In genomic region chr14:85579957-85580356, GRCh38 we compare ENCODE assay signal across 27 cellular contexts. TPM values are rescaled to one million over a fixed set of nuclear protein-coding genes. Genes with fewer than 3 reads are reported as not detected.
DNase-seq lines count a peak whose midpoint lies in the region; ATAC-seq and TF ChIP-seq lines count a peak whose summit lies in the region.
"Had no signal": no experiment of that assay in that cellular context is flagged by ENCODE, and none has a peak within 500 bp of the region (broad histone marks: within the 10 kb centered on the region; RNA-seq: fewer than 3 reads in every experiment).

No MANE protein-coding gene starts in this region.

- H3K4me3 ChIP-seq in gastrocnemius medialis: no peak overlapping the region
- H3K4me3 ChIP-seq: ascending aorta, left ventricle myocardium inferior, sigmoid colon, testis, vagina had no signal

- ATAC-seq in SK-N-SH treated with all-trans-retinoic acid at 6 μM for 48 hours (peak; percentile 37), left lobe of liver (peak; percentile 74), gastrocnemius medialis (no peak), HG03342 (IDR thresholded peaks at IDR 0.05; ENCODE audit: unreplicated experiment) (no peak), GM19023 (IDR thresholded peaks at IDR 0.05; ENCODE audit: unreplicated experiment) (no peak)
- ATAC-seq: activated CD8-positive, alpha-beta T cell treated with anti-CD3 and anti-CD28 coated beads, Interleukin-2, amount 10 ng/mL, durations not matched to agents 7 days and 5 days; stimulated activated naive B cell treated with anti-CD40 and anti-IgM and Interleukin-4, amounts not matched to agents 10 μg/mL and 1 μg/mL and 100 μg/mL, for 72 hours had no signal

- H3K9me3 ChIP-seq in gastrocnemius medialis: no peaks in the 10 kb centered on the region
- H3K9me3 ChIP-seq: ascending aorta, left ventricle myocardium inferior, sigmoid colon, testis, vagina had no signal

- no peaks in the 10 kb centered on the region for H3K27me3 ChIP-seq in gastrocnemius medialis
- H3K27me3 ChIP-seq: ascending aorta, sigmoid colon, testis, vagina had no signal

- peaks cover 53 to 67% of the 10 kb centered on the region in 2 donors for H3K4me1 ChIP-seq in gastrocnemius medialis
- H3K4me1 ChIP-seq: ascending aorta, left ventricle myocardium inferior, sigmoid colon had no signal

- TF ChIP-seq CTCF in gastrocnemius medialis (IDR thresholded peaks at IDR 0.05 in 4 of 5, conservative IDR thresholded peaks at IDR 0.05 in 1 of 5): no peak

- H3K36me3 ChIP-seq in gastrocnemius medialis: no peaks in the 10 kb centered on the region
- H3K36me3 ChIP-seq: ascending aorta, left ventricle myocardium inferior, sigmoid colon, vagina had no signal

- DNase-seq in G401 (ENCODE audit: low spot score) (peak; percentile 19), left lobe of liver (ENCODE audit: low spot score) (no peak), gastrocnemius medialis (no peak), NCI-H2107 (lab: John Stamatoyannopoulos, UW) (no peak), NCI-H2171 (lab: John Stamatoyannopoulos, UW) (no peak)
- DNase-seq: activated CD8-positive, alpha-beta T cell treated with anti-CD3 and anti-CD28 coated beads, Interleukin-2, amount 10 ng/mL, durations not matched to agents 7 days and 5 days; activated naive CD8-positive, alpha-beta T cell treated with anti-CD3 and anti-CD28 coated beads for 36 hours; activated T-cell treated with anti-CD3 and anti-CD28 coated beads for 4 hours; CD4-positive, CD25-positive, alpha-beta regulatory T cell; central memory CD4-positive, alpha-beta T cell; dermis blood vessel endothelial cell; left ventricle myocardium inferior; NCI-H1417; NCI-H2081 treated with DMSO at 0.1 percent for 48 hours; NCI-H748 treated with DMSO at 0.1 percent for 48 hours; RPMI8226; sigmoid colon; stimulated activated CD4-positive, alpha-beta T cell treated with anti-CD3 and anti-CD28 coated beads, Interleukin-15, amount 100 ng/mL, for 24 hours; stimulated activated naive B cell treated with anti-CD40 and anti-IgM and Interleukin-4, amounts not matched to agents 10 μg/mL and 1 μg/mL and 100 μg/mL, for 72 hours; T-helper 2 cell; testis had no signal

- intact Hi-C loops in gastrocnemius medialis (cut with DNase I; ENCODE audit: low total_unique reads): no loop called here

- H3K27ac ChIP-seq in gastrocnemius medialis: peak overlapping the region; percentile 20 to 86 (median 82)
- H3K27ac ChIP-seq: ascending aorta, KMS-11, left ventricle myocardium inferior, sigmoid colon, testis, vagina had no signal

- TF ChIP-seq POLR2A in gastrocnemius medialis (IDR thresholded peaks at IDR 0.05): no peak

- in situ Hi-C loops in G401 (cut with HindIII; ENCODE audit: low sequenced_read_pairs) (no loop called here), gastrocnemius medialis (cut with MboI; ENCODE audit: low sequenced_read_pairs in 4 of 4) (no loop called here)

TF ChIP-seq in SK-N-SH treated with all-trans-retinoic acid at 6 μM for 48 hours, 23 proteins besides CTCF, POLR2A, EP300 and RAD21:
- TF ChIP-seq TOX (CRISPR knock-in tag; IDR thresholded peaks at IDR 0.05; ENCODE audit: borderline replicate concordance): no peak

RNA-seq across cellular contexts. Expression of gene FLRT2, which starts 50.0 kb away (rescaled TPM):
- total RNA-seq in G401 (2014; rRNA removed; shearing (Covaris generic)): not detected in 2 replicates
- total RNA-seq in left lobe of liver (1.7 TPM), gastrocnemius medialis (1 to 10 TPM; 2.2 to 7.1 (median 5.4) TPM)
- total RNA-seq: activated CD8-positive, alpha-beta T cell treated with anti-CD3 and anti-CD28 coated beads, Interleukin-2, amount 10 ng/mL, durations not matched to agents 7 days and 5 days; activated naive CD8-positive, alpha-beta T cell treated with anti-CD3 and anti-CD28 coated beads for 36 hours; CD4-positive, CD25-positive, alpha-beta regulatory T cell had no signal

Comparison
In these comparisons a context has a peak if more than half of its experiments do, and no peak if none do; other contexts are left out.
1. ATAC-seq: peak in SK-N-SH treated with all-trans-retinoic acid at 6 μM for 48 hours (single experiment) and left lobe of liver (single experiment); none in gastrocnemius medialis (0 of 2), HG03342 (single experiment) and GM19023 (single experiment).